11 cellular contexts compared by ENCODE assay signal in the genomic region with DNA sequence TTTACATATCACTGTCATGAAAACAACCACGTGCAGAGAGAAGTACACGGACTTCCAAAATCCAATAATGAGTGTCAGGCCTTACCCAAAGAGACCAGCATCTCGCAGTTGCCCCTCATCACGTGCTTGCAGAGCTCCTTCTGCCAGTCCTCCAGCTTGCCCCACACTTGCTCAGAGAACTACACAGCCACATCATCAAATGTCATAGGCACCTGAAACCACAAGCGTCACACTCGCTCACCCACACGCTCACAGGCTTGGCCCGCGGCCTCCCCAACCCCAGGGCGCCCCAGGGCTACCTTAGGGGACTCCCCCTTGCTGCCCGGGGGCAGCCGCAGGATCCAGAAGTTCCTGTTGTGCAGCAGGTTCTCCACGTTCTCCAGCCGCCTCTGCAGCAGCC.
DNase-seq lines count a peak whose midpoint lies in the region; ATAC-seq lines count a peak whose summit lies in the region.
"Had no signal": no experiment of that assay in that cellular context is flagged by ENCODE, and none has a peak within 500 bp of the region (broad histone marks: within the 10 kb centered on the region; RNA-seq: fewer than 3 reads in every experiment).

No MANE protein-coding gene starts in this region.

- H3K4me3 Mint-ChIP-seq in activated CD4-positive, alpha-beta T cell treated with anti-CD3 and anti-CD28 coated beads for 36 hours, result peak overlapping the region; percentile 93

- peak overlapping the region; percentile 61 for H3K27ac Mint-ChIP-seq in activated CD4-positive, alpha-beta T cell treated with anti-CD3 and anti-CD28 coated beads for 36 hours

- H3K27me3 Mint-ChIP-seq in activated CD4-positive, alpha-beta T cell treated with anti-CD3 and anti-CD28 coated beads for 36 hours, result no peaks in the 10 kb centered on the region

- peaks cover 38% of the 10 kb centered on the region for H3K4me1 Mint-ChIP-seq in activated CD4-positive, alpha-beta T cell treated with anti-CD3 and anti-CD28 coated beads for 36 hours

- POLR2A ChIA-PET in activated CD4-positive, alpha-beta T cell treated with anti-CD3 and anti-CD28 coated beads for 36 hours (lab: Charles Lee), result interaction anchor here (0.6 to 1.0 kb wide), 2 partner anchors 20 to 251 kb away, joined by 4 read pairs; no protein-coding TSS in a partner anchor

- intact Hi-C loops in activated CD4-positive, alpha-beta T cell treated with anti-CD3 and anti-CD28 coated beads for 36 hours (cut with DNase I, micrococcal nuclease), result loop anchor here (1.0 to 10.0 kb wide), 10 partner anchors 21 to 1111 kb away; a partner anchor contains a TSS

- H3K36me3 Mint-ChIP-seq in activated CD4-positive, alpha-beta T cell treated with anti-CD3 and anti-CD28 coated beads for 36 hours (ENCODE audit: low read depth), result peaks cover 55% of the 10 kb centered on the region

- CTCF ChIA-PET in activated CD4-positive, alpha-beta T cell treated with anti-CD3 and anti-CD28 coated beads for 36 hours (lab: Charles Lee), result no interaction called here

- peak; percentile 87 for DNase-seq in activated CD4-positive, alpha-beta T cell treated with anti-CD3 and anti-CD28 coated beads for 36 hours
- DNase-seq in activated CD4-positive, alpha-beta T cell treated with anti-CD3 and anti-CD28 coated beads for 4 hours, result no peak
- peak; percentile 84 to 86 for DNase-seq in activated T-cell treated with anti-CD3 and anti-CD28 coated beads, Interleukin-2, amount 50 U/mL, for 48 hours
- DNase-seq in stimulated activated CD8-positive, alpha-beta memory T cell treated with anti-CD3 and anti-CD28 coated beads, Interleukin-7, amount 100 ng/mL, for 24 hours (ENCODE audit: low read depth), result peak; percentile 53
- DNase-seq in AG20443 (ENCODE audit: low spot score), result no peak
- DNase-seq in NCI-H1694 treated with DMSO at 0.1 percent for 48 hours (lab: John Stamatoyannopoulos, UW), result no peak
- DNase-seq: 8988T, cortex of kidney, NCI-H1092 had no signal

- ATAC-seq in activated CD4-positive, alpha-beta T cell treated with anti-CD3 and anti-CD28 coated beads for 36 hours, result peak; percentile 57
- peak; percentile 27 for ATAC-seq in HG03060 (IDR thresholded peaks at IDR 0.05; ENCODE audit: low read depth, unreplicated experiment)
- ATAC-seq in HG03159 (IDR thresholded peaks at IDR 0.05; ENCODE audit: unreplicated experiment), result no peak

- no peaks in the 10 kb centered on the region for H3K9me3 Mint-ChIP-seq in activated CD4-positive, alpha-beta T cell treated with anti-CD3 and anti-CD28 coated beads for 36 hours (ENCODE audit: low read depth)

Comparison
In these comparisons a context has a peak if more than half of its experiments do, and no peak if none do; other contexts are left out.
1. DNase-seq: peak in activated CD4-positive, alpha-beta T cell treated with anti-CD3 and anti-CD28 coated beads for 36 hours (single experiment), activated T-cell treated with anti-CD3 and anti-CD28 coated beads, Interleukin-2, amount 50 U/mL, for 48 hours (2 of 2) and stimulated activated CD8-positive, alpha-beta memory T cell treated with anti-CD3 and anti-CD28 coated beads, Interleukin-7, amount 100 ng/mL, for 24 hours (single experiment); none in activated CD4-positive, alpha-beta T cell treated with anti-CD3 and anti-CD28 coated beads for 4 hours (0 of 2), AG20443 (single experiment) and NCI-H1694 treated with DMSO at 0.1 percent for 48 hours (single experiment).